Comparison of ENCODE assay signal across 11 cellular contexts in the genomic region with DNA sequence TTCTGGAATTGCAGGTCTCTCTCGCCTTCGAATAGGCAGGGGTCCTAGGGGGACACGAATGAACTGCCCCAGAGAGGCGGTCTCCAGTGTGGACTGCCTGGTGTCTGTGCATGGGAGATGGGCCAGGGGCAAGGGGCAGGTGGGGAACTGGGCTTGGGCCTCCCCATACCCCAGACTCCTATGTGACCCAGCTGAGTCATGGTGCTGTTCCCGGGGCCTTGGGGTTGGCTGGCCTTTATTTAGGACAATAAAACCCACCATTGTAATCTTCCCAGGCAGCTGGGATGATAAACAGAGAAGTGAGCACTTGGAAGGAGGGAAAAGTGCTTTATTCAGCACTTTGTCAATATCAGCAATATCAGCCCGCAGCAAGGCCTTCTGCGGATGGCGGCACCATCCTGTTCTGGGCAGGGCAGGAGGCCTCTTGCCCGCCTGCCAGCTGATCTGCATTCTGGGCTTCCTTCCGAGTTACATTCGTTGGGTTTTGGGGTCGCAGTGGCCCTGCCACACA.
DNase-seq lines count a peak whose midpoint lies in the region; ATAC-seq and TF ChIP-seq lines count a peak whose summit lies in the region.
"Had no signal": no experiment of that assay in that cellular context is flagged by ENCODE, and none has a peak within 500 bp of the region (broad histone marks: within the 10 kb centered on the region; RNA-seq: fewer than 3 reads in every experiment).

No MANE protein-coding gene starts in this region.

- WGBS in mesodermal cell (ENCODE audit: insufficient coverage in 2 of 2), 2 experiments: 88 to 89% methylated on average over 9 to 10 of the region's 12 CpGs

- H3K27ac ChIP-seq in SJSA1 (peak overlapping the region; percentile 42; the same call in 1 of the 2 replicates), coronary artery (peak overlapping the region; percentile 85 to 97), mesodermal cell (ENCODE audit: low read depth, low read length, severe bottlenecking) (peak overlapping the region; percentile 78), stomach smooth muscle (ENCODE audit: low read length) (peak overlapping the region; percentile 31)

- H3K9me3 ChIP-seq in SJSA1 (replicated peaks) (no peaks in the 10 kb centered on the region), mesodermal cell (ENCODE audit: control insufficient read depth, low read length) (no peaks in the 10 kb centered on the region), stomach smooth muscle (ENCODE audit: control insufficient read depth in 2 of 2, low read length in 2 of 2) (peaks cover 0 to 3% of the 10 kb centered on the region in 2 donors)

- H3K4me1 ChIP-seq in SJSA1 (replicated peaks) (peaks cover 69% of the 10 kb centered on the region), mesodermal cell (ENCODE audit: control insufficient read depth, insufficient read depth, low read length, poor library complexity, severe bottlenecking) (peaks cover 57% of the 10 kb centered on the region), stomach smooth muscle (ENCODE audit: control insufficient read depth, insufficient read depth, low read length) (peaks cover 42% of the 10 kb centered on the region)

- DNase-seq in SJSA1 (ENCODE audit: low read depth in 1 of 2, low spot score in 2 of 2) (peak in 1 of 2 experiments; percentile 29), coronary artery (ENCODE audit: low spot score) (no peak), NCI-H748 (lab: John Stamatoyannopoulos, UW; ENCODE audit: unreplicated experiment) (no peak), HuH-7.5 (ENCODE audit: low spot score) (no peak), LoVo (ENCODE audit: low spot score) (no peak)
- DNase-seq: activated CD4-positive, alpha-beta T cell treated with anti-CD3 and anti-CD28 coated beads, Interleukin-2, amount 10 ng/mL, durations not matched to agents 24 days and 14 days; NCI-H2081 treated with DMSO at 0.1 percent for 48 hours had no signal

- H3K36me3 ChIP-seq in SJSA1 (no peaks in the 10 kb centered on the region), mesodermal cell (ENCODE audit: control insufficient read depth, insufficient read depth, low read length) (no peaks in the 10 kb centered on the region), stomach smooth muscle (ENCODE audit: control insufficient read depth in 2 of 2, insufficient read depth in 2 of 2, low read length in 2 of 2) (no peaks in the 10 kb centered on the region)

- H3K4me3 ChIP-seq in SJSA1 (no peak overlapping the region), coronary artery (no peak overlapping the region), mesodermal cell (ENCODE audit: extremely low read depth, insufficient read depth, low read length, poor library complexity, severe bottlenecking) (no peak overlapping the region), stomach smooth muscle (ENCODE audit: low read length in 2 of 2) (peak overlapping the region in 1 of 2 donors; percentile 47)

- ATAC-seq in GM18502 (IDR thresholded peaks at IDR 0.05; ENCODE audit: poor library complexity, unreplicated experiment): no peak
- ATAC-seq: activated naive CD4-positive, alpha-beta T cell treated with anti-CD3 and anti-CD28 coated beads, Interleukin-2, amount 50 U/mL, for 72 hours had no signal

- H3K27me3 ChIP-seq in SJSA1 (replicated peaks): no peaks in the 10 kb centered on the region
- H3K27me3 ChIP-seq in stomach smooth muscle (ENCODE audit: control insufficient read depth in 1 of 2, insufficient read depth in 2 of 2, low read length in 2 of 2): no peaks in the 10 kb centered on the region

- TF ChIP-seq CTCF in coronary artery (IDR thresholded peaks at IDR 0.05): no peak

- H3K9ac ChIP-seq in stomach smooth muscle (ENCODE audit: low read length in 2 of 2): no peak overlapping the region

Comparison
In these comparisons a context has a peak if more than half of its experiments do, and no peak if none do; other contexts are left out.
1. H3K27ac ChIP-seq: peak in every context shown above with its lines; median percentile 91 in coronary artery; 78 in mesodermal cell; 42 in SJSA1; 31 in stomach smooth muscle.